Comparison of ENCODE assay signal across 15 cellular contexts in genomic region chr7:156617215-156617614, GRCh38. TPM values are rescaled to one million over a fixed set of nuclear protein-coding genes. Genes with fewer than 3 reads are reported as not detected.
DNase-seq lines count a peak whose midpoint lies in the region; ATAC-seq and TF ChIP-seq lines count a peak whose summit lies in the region.
"Had no signal": no experiment of that assay in that cellular context is flagged by ENCODE, and none has a peak within 500 bp of the region (broad histone marks: within the 10 kb centered on the region; RNA-seq: fewer than 3 reads in every experiment).

No MANE protein-coding gene starts in this region.

- H3K4me3 ChIP-seq in Caco-2 (ENCODE audit: low read depth, low read length), result peak overlapping the region; percentile 45
- H3K4me3 ChIP-seq in hepatocyte, result peak overlapping the region; percentile 32
- H3K4me3 ChIP-seq in neural cell (ENCODE audit: low read length), result peak overlapping the region; percentile 33

- H3K9ac ChIP-seq in neural cell (ENCODE audit: low read length), result no peak overlapping the region

- H3K4me1 ChIP-seq in Caco-2 (peaks cover 74% of the 10 kb centered on the region), hepatocyte (ENCODE audit: insufficient read depth) (peaks cover 11% of the 10 kb centered on the region)

- H3K27me3 Mint-ChIP-seq in Caco-2 (ENCODE audit: insufficient read depth, unreplicated experiment) (no peaks in the 10 kb centered on the region), activated B cell treated with CpG ODN at 0.5 μM for 24 hours (peaks cover 55% of the 10 kb centered on the region)

- no peak for TF ChIP-seq EP300 in neural cell (conservative IDR thresholded peaks at IDR 0.05; ENCODE audit: poor library complexity, severe bottlenecking)

- H4K20me1 ChIP-seq in hepatocyte (ENCODE audit: insufficient read depth, poor library complexity, severe bottlenecking), result no peaks in the 10 kb centered on the region
- H4K20me1 ChIP-seq in neural cell (ENCODE audit: insufficient read depth), result no peaks in the 10 kb centered on the region

- WGBS in hepatocyte (ENCODE audit: low lambda C conversion rate, missing lambda C conversion rate), result 82% methylated on average over 11 of the region's 11 CpGs

- H3K27me3 ChIP-seq in Caco-2 (replicated peaks; ENCODE audit: control insufficient read depth, insufficient read depth, low read length) (no peaks in the 10 kb centered on the region), hepatocyte (peaks cover 14% of the 10 kb centered on the region), neural cell (ENCODE audit: insufficient read depth, low read depth, low read length) (peaks cover 30% of the 10 kb centered on the region)

- ATAC-seq in activated B cell treated with CpG ODN at 0.5 μM for 24 hours (ENCODE audit: low read depth), result no peak
- ATAC-seq in HG03039 (IDR thresholded peaks at IDR 0.05; ENCODE audit: unreplicated experiment), result no peak
- no peak for ATAC-seq in GM18867 (IDR thresholded peaks at IDR 0.05; ENCODE audit: unreplicated experiment)
- ATAC-seq: left ventricle myocardium superior, PC-3 had no signal

- H3K4me3 Mint-ChIP-seq in Caco-2 (ENCODE audit: unreplicated experiment) (peak overlapping the region; percentile 75), activated B cell treated with CpG ODN at 0.5 μM for 24 hours (peak overlapping the region; percentile 28)

- H3F3A ChIP-seq in neural cell (ENCODE audit: insufficient read depth, low read length, poor library complexity, severe bottlenecking), result no peaks in the 10 kb centered on the region

- peak overlapping the region; percentile 79 for H3K27ac Mint-ChIP-seq in Caco-2 (ENCODE audit: unreplicated experiment)
- H3K27ac Mint-ChIP-seq in activated B cell treated with CpG ODN at 0.5 μM for 24 hours, result no peak overlapping the region

- no peaks in the 10 kb centered on the region for H3K9me2 ChIP-seq in hepatocyte (replicated peaks; ENCODE audit: insufficient read depth)
- H3K9me2 ChIP-seq in neural cell (ENCODE audit: insufficient read depth, low read length), result no peaks in the 10 kb centered on the region

- CTCF ChIA-PET in Caco-2 (lab: Charles Lee) (no interaction called here), activated B cell treated with CpG ODN at 0.5 μM for 24 hours (lab: Charles Lee) (no interaction called here), HEK293T (lab: Yijun Ruan, JAX) (no interaction called here)

- TF ChIP-seq CTCF in Caco-2 (IDR thresholded peaks at IDR 0.05; ENCODE audit: insufficient read depth in 1 of 2, low read depth in 1 of 2, low read length in 1 of 2, severe bottlenecking in 1 of 2, unreplicated experiment in 1 of 2) (no peak), activated B cell treated with CpG ODN at 0.5 μM for 24 hours (IDR thresholded peaks at IDR 0.05) (no peak), hepatocyte (IDR thresholded peaks at IDR 0.05; ENCODE audit: poor library complexity) (no peak), neural cell (IDR thresholded peaks at IDR 0.05; ENCODE audit: poor library complexity, severe bottlenecking) (no peak)

- H3K9me3 Mint-ChIP-seq in Caco-2 (ENCODE audit: unreplicated experiment) (peaks cover 13% of the 10 kb centered on the region), activated B cell treated with CpG ODN at 0.5 μM for 24 hours (peaks cover 11% of the 10 kb centered on the region)

- no peaks in the 10 kb centered on the region for H3K79me2 ChIP-seq in hepatocyte
- H3K79me2 ChIP-seq in neural cell (replicated peaks; ENCODE audit: insufficient read depth, low read length), result no peaks in the 10 kb centered on the region

- BruUV-seq in Caco-2 (replicated peaks; lab: Mats Ljungman, UMichigan), result no TSS peak

- POLR2A ChIA-PET in Caco-2 (lab: Charles Lee), result no interaction called here
- POLR2A ChIA-PET in activated B cell treated with CpG ODN at 0.5 μM for 24 hours (lab: Charles Lee), result no interaction called here
- POLR2A ChIA-PET in HEK293T (lab: Yijun Ruan, JAX), result no interaction called here

- TF ChIP-seq RAD21 in neural cell (conservative IDR thresholded peaks at IDR 0.05), result no peak

- peak overlapping the region; percentile 33 for H2AFZ ChIP-seq in hepatocyte
- H2AFZ ChIP-seq in neural cell (ENCODE audit: low read depth, low read length), result no peak overlapping the region

- H3K36me3 ChIP-seq in Caco-2 (ENCODE audit: control insufficient read depth, insufficient read depth, low read length), result peaks cover 1% of the 10 kb centered on the region; the same call in 1 of the 2 replicates
- no peaks in the 10 kb centered on the region for H3K36me3 ChIP-seq in hepatocyte (replicated peaks; ENCODE audit: insufficient read depth, low read depth)
- H3K36me3 ChIP-seq in neural cell (ENCODE audit: insufficient read depth, low read length), result no peaks in the 10 kb centered on the region
- H3K36me3 ChIP-seq: prostate gland had no signal

- H3K27ac ChIP-seq in hepatocyte, result peak overlapping the region; percentile 89
- H3K27ac ChIP-seq in neural cell (ENCODE audit: low read length), result no peak overlapping the region

- peaks cover 55% of the 10 kb centered on the region for H3K36me3 Mint-ChIP-seq in Caco-2 (ENCODE audit: insufficient read depth, unreplicated experiment)
- peaks cover 4% of the 10 kb centered on the region for H3K36me3 Mint-ChIP-seq in activated B cell treated with CpG ODN at 0.5 μM for 24 hours (ENCODE audit: low read depth)

- peaks cover 58% of the 10 kb centered on the region for H3K4me1 Mint-ChIP-seq in Caco-2 (ENCODE audit: low read depth, unreplicated experiment)
- H3K4me1 Mint-ChIP-seq in activated B cell treated with CpG ODN at 0.5 μM for 24 hours, result peaks cover 7% of the 10 kb centered on the region

- intact Hi-C loops in Caco-2 (cut with micrococcal nuclease; ENCODE audit: unreplicated experiment) (no loop called here), activated B cell treated with CpG ODN at 0.5 μM for 24 hours (cut with micrococcal nuclease) (no loop called here)

- DNase-seq in Caco-2 (no peak), activated B cell treated with CpG ODN at 0.5 μM for 24 hours (no peak), hepatocyte (ENCODE audit: low spot score) (no peak), HEK293T (ENCODE audit: extremely low spot score) (no peak), NCI-H510A (lab: John Stamatoyannopoulos, UW) (no peak)
- DNase-seq: effector CD4-positive, alpha-beta T cell; left ventricle myocardium superior; PC-3; stimulated activated CD4-positive, alpha-beta T cell treated with anti-CD3 and anti-CD28 coated beads, Interleukin-2, amount 100 ng/mL, for 24 hours; stimulated activated naive CD4-positive, alpha-beta T cell; T-helper 9 cell had no signal

- H3K9me3 ChIP-seq in Caco-2, result peaks cover 15% of the 10 kb centered on the region
- H3K9me3 ChIP-seq in hepatocyte (ENCODE audit: low read depth), result no peaks in the 10 kb centered on the region
- H3K9me3 ChIP-seq in neural cell (ENCODE audit: low read length), result no peaks in the 10 kb centered on the region
- H3K9me3 ChIP-seq: prostate gland had no signal

- H3K4me2 ChIP-seq in hepatocyte, result peak overlapping the region; percentile 86
- no peak overlapping the region for H3K4me2 ChIP-seq in neural cell (ENCODE audit: low read length)

TF ChIP-seq in neural cell, 6 proteins besides CTCF, POLR2A, EP300 and RAD21 (continues in another document):
- no peak for TF ChIP-seq EZH2 (IDR thresholded peaks at IDR 0.05; ENCODE audit: borderline replicate concordance, insufficient read depth, low read length, poor library complexity, severe bottlenecking)
- no peak for TF ChIP-seq MXI1 (conservative IDR thresholded peaks at IDR 0.05; ENCODE audit: poor library complexity, severe bottlenecking)

TF ChIP-seq in HEK293T, 16 proteins besides CTCF, POLR2A, EP300 and RAD21:
- TF ChIP-seq HDGF (IDR thresholded peaks at IDR 0.05; ENCODE audit: borderline replicate concordance) (no peak), ZNF384 (IDR thresholded peaks at IDR 0.05) (no peak), FOXA1 (IDR thresholded peaks at IDR 0.05) (no peak), TARDBP (IDR thresholded peaks at IDR 0.05) (no peak), LEF1 (IDR thresholded peaks at IDR 0.05; ENCODE audit: borderline replicate concordance) (no peak), BHLHE40 (IDR thresholded peaks at IDR 0.05; ENCODE audit: borderline replicate concordance) (no peak), SUZ12 (IDR thresholded peaks at IDR 0.05) (no peak), FOXM1 (IDR thresholded peaks at IDR 0.05; ENCODE audit: borderline replicate concordance) (no peak), PKNOX1 (IDR thresholded peaks at IDR 0.05) (no peak), SP1 (IDR thresholded peaks at IDR 0.05) (no peak), L3MBTL2 (conservative IDR thresholded peaks at IDR 0.05) (no peak), NFRKB (IDR thresholded peaks at IDR 0.05) (no peak), CTBP1 (IDR thresholded peaks at IDR 0.05; ENCODE audit: borderline replicate concordance) (no peak), FOXK2 (IDR thresholded peaks at IDR 0.05) (no peak), ARNT (IDR thresholded peaks at IDR 0.05) (no peak), ELF4 (IDR thresholded peaks at IDR 0.05) (no peak)

RNA-seq across cellular contexts. Expression of gene RNF32, which starts 23.4 kb away (rescaled TPM):
- total RNA-seq in Caco-2 (2022) (24.1 and 26.0 TPM in 2 replicates), activated B cell treated with CpG ODN at 0.5 μM for 24 hours (1.0 and 2.9 TPM in 2 replicates), hepatocyte (1.4 and 2.3 TPM in 2 replicates)
- polyA plus RNA-seq in hepatocyte (2.9 and 6.7 TPM in 2 replicates), neural cell (1.8 and 2.6 TPM in 2 replicates)
- 2.2 and 4.4 TPM in 2 replicates for polyA minus RNA-seq in neural cell
- total RNA-seq: left ventricle myocardium superior had no signal
